In genomic region chrY:18788757-18789406, GRCh38 we compare ENCODE assay signal across 7 cellular contexts. TPM values are rescaled to one million over a fixed set of nuclear protein-coding genes. Genes with fewer than 3 reads are reported as not detected.
"Had no signal": no experiment of that assay in that cellular context is flagged by ENCODE, and none has a peak within 500 bp of the region (broad histone marks: within the 10 kb centered on the region; RNA-seq: fewer than 3 reads in every experiment).

No MANE protein-coding gene starts in this region.

RNA-seq across cellular contexts. Expression of gene HSFY2, which starts 15.3 kb away (rescaled TPM):
- total RNA-seq: GM23248, GM23338, H1, H4, H7, H9, HFFc6 had no signal
- polyA plus RNA-seq: GM23248, GM23338, H1 had no signal
